1 cellular context compared by ENCODE assay signal in the genomic region with DNA sequence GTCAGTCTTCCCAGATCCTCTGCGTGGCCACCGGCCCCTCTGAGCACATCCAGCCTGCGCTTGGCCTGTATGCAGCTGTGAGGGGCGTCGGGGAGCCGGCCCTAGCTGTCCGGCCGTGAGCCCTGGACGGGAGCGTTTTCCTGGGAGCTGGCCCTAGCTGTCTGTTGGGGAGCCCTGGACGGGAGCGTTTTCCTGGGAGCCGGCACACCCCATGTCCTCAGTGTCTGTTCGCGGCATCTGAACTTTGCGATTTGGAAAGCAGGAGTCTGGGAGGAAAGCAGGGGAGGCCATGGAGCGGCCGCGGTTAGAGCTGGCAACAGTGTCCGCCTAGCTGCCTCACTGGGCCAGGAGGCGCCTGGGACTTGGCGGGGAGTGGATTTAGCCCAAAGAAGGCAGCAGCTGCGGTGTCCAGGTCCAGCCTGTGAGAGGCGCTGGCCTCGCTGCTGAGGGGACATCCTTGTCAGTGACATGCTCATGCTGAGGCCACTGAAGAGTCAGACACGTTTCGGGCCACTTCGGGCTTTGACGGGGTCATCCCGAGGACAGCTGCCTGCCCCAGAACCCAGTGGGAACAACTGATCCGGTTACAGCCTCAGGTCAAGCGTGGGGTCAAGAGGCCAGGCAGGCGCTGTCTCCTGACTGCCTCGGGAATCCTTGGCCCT.
TF ChIP-seq lines count a peak whose summit lies in the region.

No MANE protein-coding gene starts in this region.

TF ChIP-seq in HepG2, 621 proteins besides CTCF, POLR2A, EP300 and RAD21 (continued from another document):
- no peak for TF ChIP-seq KDM5B (CRISPR knock-in tag; IDR thresholded peaks at IDR 0.05; ENCODE audit: borderline replicate concordance)
- TF ChIP-seq ZNF879 (CRISPR knock-in tag; IDR thresholded peaks at IDR 0.05): no peak
- no peak for TF ChIP-seq TEAD3 (CRISPR knock-in tag; optimal IDR thresholded peaks at IDR 0.05; ENCODE audit: borderline replicate concordance)
- TF ChIP-seq ZNF841 (CRISPR knock-in tag; IDR thresholded peaks at IDR 0.05; ENCODE audit: borderline replicate concordance): no peak
- no peak for TF ChIP-seq SETDB1 (CRISPR knock-in tag; IDR thresholded peaks at IDR 0.05; ENCODE audit: borderline replicate concordance)
- TF ChIP-seq ZFP41 (CRISPR knock-in tag; IDR thresholded peaks at IDR 0.05; ENCODE audit: borderline replicate concordance): no peak
- TF ChIP-seq STAG1 (CRISPR knock-in tag; IDR thresholded peaks at IDR 0.05): no peak
